1 cellular context compared by ENCODE assay signal in genomic region chr7:26618898-26619297, GRCh38.
TF ChIP-seq lines count a peak whose summit lies in the region.

No MANE protein-coding gene starts in this region.

TF ChIP-seq in K562, 482 proteins besides CTCF, POLR2A, EP300 and RAD21 (continued from another document and continues in another):
- peak; percentile 41 for TF ChIP-seq MGA (IDR thresholded peaks at IDR 0.05)
- TF ChIP-seq CBFA2T2 (conservative IDR thresholded peaks at IDR 0.05), result peak; percentile 38; the same call in 1 of the 2 replicates
- no peak for TF ChIP-seq SIX5 (IDR thresholded peaks at IDR 0.05; ENCODE audit: borderline replicate concordance in 1 of 2, insufficient read depth in 1 of 2, low read depth in 1 of 2, low read length in 2 of 2)
- TF ChIP-seq HOXB6 (CRISPR knock-in tag; IDR thresholded peaks at IDR 0.05; ENCODE audit: borderline replicate concordance), result no peak
- TF ChIP-seq GATA2 (CRISPR knock-in tag; IDR thresholded peaks at IDR 0.05), result no peak
- no peak for TF ChIP-seq CREB5 (CRISPR knock-in tag; IDR thresholded peaks at IDR 0.05)
- no peak for TF ChIP-seq SP2 (IDR thresholded peaks at IDR 0.05; ENCODE audit: extremely low read depth, low read depth, low read length, poor library complexity, severe bottlenecking)
- no peak for TF ChIP-seq ZNF143 (CRISPR knock-in tag; IDR thresholded peaks at IDR 0.05)
- TF ChIP-seq CBFB (CRISPR knock-in tag; IDR thresholded peaks at IDR 0.05), result no peak
- peak; percentile 43; the same call in 1 of the 2 replicates for TF ChIP-seq ARID1B (IDR thresholded peaks at IDR 0.05)
- no peak for TF ChIP-seq ZNF277 (CRISPR knock-in tag; IDR thresholded peaks at IDR 0.05; ENCODE audit: borderline replicate concordance)
- no peak for TF ChIP-seq PTBP1 (IDR thresholded peaks at IDR 0.05; ENCODE audit: low read depth, low read length)
- no peak for TF ChIP-seq ZSCAN32 (CRISPR knock-in tag; IDR thresholded peaks at IDR 0.05)
- peak; percentile 20; the same call in 1 of the 2 replicates for TF ChIP-seq MAFG (tag; conservative IDR thresholded peaks at IDR 0.05)
- peak; percentile 43 for TF ChIP-seq TCF3 (CRISPR knock-in tag; IDR thresholded peaks at IDR 0.05)
- TF ChIP-seq ZNF316 (IDR thresholded peaks at IDR 0.05), result peak; percentile 49
- no peak for TF ChIP-seq KAT2B (IDR thresholded peaks at IDR 0.05; ENCODE audit: low read depth, low read length)
- TF ChIP-seq HES1 (IDR thresholded peaks at IDR 0.05; ENCODE audit: low read depth), result no peak
- TF ChIP-seq E2F6 (IDR thresholded peaks at IDR 0.05; ENCODE audit: borderline replicate concordance in 1 of 2, extremely low read depth in 1 of 2, insufficient read depth in 1 of 2, insufficient read length in 1 of 2, low read depth in 1 of 2, low read length in 1 of 2, poor library complexity in 1 of 2, severe bottlenecking in 1 of 2), result peak; percentile 19 to 68
- TF ChIP-seq RBM22 (IDR thresholded peaks at IDR 0.05; ENCODE audit: low read depth, low read length, poor library complexity, severe bottlenecking), result no peak
- TF ChIP-seq ZNF740 (CRISPR knock-in tag; IDR thresholded peaks at IDR 0.05), result no peak
- no peak for TF ChIP-seq ZNF740 (tag; IDR thresholded peaks at IDR 0.05)
- TF ChIP-seq MAFK (IDR thresholded peaks at IDR 0.05; ENCODE audit: low read length), result no peak
- TF ChIP-seq THAP7 (CRISPR knock-in tag; IDR thresholded peaks at IDR 0.05), result no peak
- TF ChIP-seq ZBTB9 (CRISPR knock-in tag; IDR thresholded peaks at IDR 0.05), result no peak
- no peak for TF ChIP-seq CTBP1 (IDR thresholded peaks at IDR 0.05; ENCODE audit: borderline replicate concordance)
- TF ChIP-seq EHMT2 (IDR thresholded peaks at IDR 0.05), result no peak
- TF ChIP-seq MAX (CRISPR knock-in tag; IDR thresholded peaks at IDR 0.05), result no peak; the same call in 1 of the 2 replicates
- TF ChIP-seq ZNF354B (CRISPR knock-in tag; IDR thresholded peaks at IDR 0.05), result no peak
- TF ChIP-seq ZNF778 (CRISPR knock-in tag; IDR thresholded peaks at IDR 0.05), result no peak
- peak; percentile 44; the same call in 1 of the 2 replicates for TF ChIP-seq RAD51 (IDR thresholded peaks at IDR 0.05; ENCODE audit: borderline replicate concordance, low read depth)
- no peak for TF ChIP-seq ZNF347 (CRISPR knock-in tag; IDR thresholded peaks at IDR 0.05; ENCODE audit: low read depth)
- TF ChIP-seq ZNF609 (CRISPR knock-in tag; IDR thresholded peaks at IDR 0.05; ENCODE audit: borderline replicate concordance), result no peak
- no peak for TF ChIP-seq GABPA (tag; conservative IDR thresholded peaks at IDR 0.05; ENCODE audit: low read depth)
